1 cellular context compared by ENCODE assay signal in genomic region chr3:148372476-148372875, GRCh38.
TF ChIP-seq lines count a peak whose summit lies in the region.

No MANE protein-coding gene starts in this region.

TF ChIP-seq in GM23338, 12 proteins besides CTCF, POLR2A, EP300 and RAD21 (continued from another document):
- no peak for TF ChIP-seq JUNB (IDR thresholded peaks at IDR 0.05; ENCODE audit: unreplicated experiment)
- TF ChIP-seq NANOG (IDR thresholded peaks at IDR 0.05; ENCODE audit: borderline replicate concordance), result no peak
- TF ChIP-seq CREB1 (CRISPR knock-in tag; IDR thresholded peaks at IDR 0.05; ENCODE audit: low read depth), result no peak
- no peak for TF ChIP-seq ETS1 (IDR thresholded peaks at IDR 0.05)
- no peak for TF ChIP-seq REST (IDR thresholded peaks at IDR 0.05; ENCODE audit: unreplicated experiment)
- TF ChIP-seq ZNF114 (CRISPR knock-in tag; IDR thresholded peaks at IDR 0.05), result no peak
TF ChIP-seq in GM23338: peak in this region for 0.
